In genomic region chr1:87159378-87159915, GRCh38 we compare ENCODE assay signal across 22 cellular contexts.
"Had no signal": no experiment of that assay in that cellular context is flagged by ENCODE, and none has a peak within 500 bp of the region (broad histone marks: within the 10 kb centered on the region; RNA-seq: fewer than 3 reads in every experiment).

No MANE protein-coding gene starts in this region.

- ATAC-seq: effector memory CD8-positive, alpha-beta T cell; esophagus mucosa; gastrocnemius medialis; heart left ventricle; left lung; left ventricle myocardium superior; lower lobe of right lung; mucosa of descending colon had no signal

- DNase-seq: colonic mucosa; cortex of kidney; effector CD8-positive, alpha-beta T cell; effector memory CD8-positive, alpha-beta T cell; endodermal cell; erythroblast; esophagus squamous epithelium; foreskin fibroblast; foreskin melanocyte; gastrocnemius medialis; heart left ventricle; hypothalamus; immature natural killer cell; islet precursor cell; kidney; kidney glomerular epithelial cell; left lung; left ventricle myocardium superior; lower lobe of right lung; mesenchymal stem cell; mucosa of descending colon had no signal
